14 cellular contexts compared by ENCODE assay signal in the genomic region with DNA sequence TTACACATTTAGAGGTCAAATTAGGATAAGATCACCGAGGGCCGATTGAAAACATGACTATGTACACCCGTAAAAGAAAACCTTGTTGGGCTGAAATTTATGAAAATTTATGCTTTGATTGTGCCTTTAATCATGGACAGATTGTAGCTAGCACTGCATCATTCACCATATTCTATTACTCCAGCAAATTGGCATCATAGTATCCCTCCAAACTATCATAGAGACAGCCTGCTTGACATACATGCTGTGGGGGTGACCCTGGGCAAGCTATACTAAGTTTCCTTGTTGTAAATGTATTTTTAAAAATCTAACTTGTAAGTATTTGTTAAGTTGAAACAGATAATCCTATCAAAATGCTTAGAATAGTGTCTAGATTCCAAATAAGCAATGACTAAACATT.
DNase-seq lines count a peak whose midpoint lies in the region; ATAC-seq and TF ChIP-seq lines count a peak whose summit lies in the region.
"Had no signal": no experiment of that assay in that cellular context is flagged by ENCODE, and none has a peak within 500 bp of the region (broad histone marks: within the 10 kb centered on the region; RNA-seq: fewer than 3 reads in every experiment).

No MANE protein-coding gene starts in this region.

- H3K4me3 Mint-ChIP-seq in activated B cell treated with CpG ODN at 0.5 μM for 24 hours (no peak overlapping the region), mesothelial cell of epicardium (no peak overlapping the region)

- no peaks in the 10 kb centered on the region for H3K9me3 ChIP-seq in A673 (ENCODE audit: low read depth, low read length, poor library complexity, severe bottlenecking)
- H3K9me3 ChIP-seq in DOHH2 (ENCODE audit: control insufficient read depth, insufficient read depth, low read length), result no peaks in the 10 kb centered on the region
- no peaks in the 10 kb centered on the region for H3K9me3 ChIP-seq in osteoblast (ENCODE audit: low read depth, low read length)
- H3K9me3 ChIP-seq: lower lobe of right lung, Peyer's patch had no signal

- TF ChIP-seq CTCF in A673 (conservative IDR thresholded peaks at IDR 0.05; ENCODE audit: low read depth, low read length) (no peak), DOHH2 (IDR thresholded peaks at IDR 0.05; ENCODE audit: low read depth, low read length, poor library complexity, severe bottlenecking) (no peak), activated B cell treated with CpG ODN at 0.5 μM for 24 hours (IDR thresholded peaks at IDR 0.05) (no peak), mesothelial cell of epicardium (IDR thresholded peaks at IDR 0.05; ENCODE audit: unreplicated experiment) (no peak), osteoblast (IDR thresholded peaks at IDR 0.05; ENCODE audit: extremely low read depth, low read depth, low read length) (no peak)

- H3K27ac Mint-ChIP-seq in activated B cell treated with CpG ODN at 0.5 μM for 24 hours (peak overlapping the region; percentile 66), mesothelial cell of epicardium (peak overlapping the region; percentile 73)

- H3K4me3 ChIP-seq in A673 (ENCODE audit: low read depth, low read length, poor library complexity, severe bottlenecking) (no peak overlapping the region), DOHH2 (ENCODE audit: low read length) (0 out of 2 replicates have a peak overlapping the region, but pooled peaks have one; percentile 75), osteoblast (ENCODE audit: insufficient read depth, low read length) (no peak overlapping the region)
- H3K4me3 ChIP-seq: lower lobe of right lung, Peyer's patch had no signal

- no TSS peak for BruUV-seq in A673 (replicated peaks; lab: Mats Ljungman, UMichigan)

- DNase-seq in A673 (ENCODE audit: low spot score), result no peak
- no peak for DNase-seq in activated B cell treated with CpG ODN at 0.5 μM for 24 hours
- no peak for DNase-seq in mesothelial cell of epicardium (ENCODE audit: low spot score in 2 of 2, unreplicated experiment in 2 of 2)
- DNase-seq in osteoblast (ENCODE audit: insufficient read length, low spot score, missing footprints), result no peak
- DNase-seq in caudate nucleus (lab: John Stamatoyannopoulos, UW), result no peak
- DNase-seq in EL, result no peak
- DNase-seq in amygdala (lab: John Stamatoyannopoulos, UW), result no peak
- DNase-seq: COR-L47, lower lobe of right lung, MV-4-11, NCI-H446, Peyer's patch, posterior cingulate gyrus had no signal

- no peaks in the 10 kb centered on the region for H3K27me3 Mint-ChIP-seq in activated B cell treated with CpG ODN at 0.5 μM for 24 hours
- H3K27me3 Mint-ChIP-seq in mesothelial cell of epicardium (ENCODE audit: low read depth), result no peaks in the 10 kb centered on the region

- H3K27me3 ChIP-seq in A673 (replicated peaks; ENCODE audit: insufficient read depth, low read depth, low read length, poor library complexity) (no peaks in the 10 kb centered on the region), DOHH2 (ENCODE audit: control insufficient read depth, low read length) (no peaks in the 10 kb centered on the region), osteoblast (ENCODE audit: insufficient read depth, low read length) (no peaks in the 10 kb centered on the region)
- H3K27me3 ChIP-seq: Peyer's patch had no signal

- peaks cover 9% of the 10 kb centered on the region for H3K36me3 Mint-ChIP-seq in activated B cell treated with CpG ODN at 0.5 μM for 24 hours (ENCODE audit: low read depth)
- H3K36me3 Mint-ChIP-seq in mesothelial cell of epicardium, result no peaks in the 10 kb centered on the region

- peak overlapping the region; percentile 88 for H3K4me2 ChIP-seq in DOHH2 (ENCODE audit: low read length)
- H3K4me2 ChIP-seq in osteoblast (ENCODE audit: insufficient read depth, low read length), result no peak overlapping the region

- no peaks in the 10 kb centered on the region for H4K20me1 ChIP-seq in DOHH2 (ENCODE audit: control insufficient read depth, insufficient read depth, low read depth, low read length)
- H4K20me1 ChIP-seq in osteoblast (ENCODE audit: insufficient read depth, low read length), result no peaks in the 10 kb centered on the region

- no peaks in the 10 kb centered on the region for H3K79me2 ChIP-seq in DOHH2 (ENCODE audit: control insufficient read depth, low read length)
- H3K79me2 ChIP-seq in osteoblast (ENCODE audit: insufficient read depth, low read length), result no peaks in the 10 kb centered on the region

- H3F3A ChIP-seq in DOHH2 (ENCODE audit: control insufficient read depth, insufficient read depth), result peaks cover 27% of the 10 kb centered on the region

- peaks cover 34% of the 10 kb centered on the region for H3K4me1 Mint-ChIP-seq in activated B cell treated with CpG ODN at 0.5 μM for 24 hours
- peaks cover 38% of the 10 kb centered on the region for H3K4me1 Mint-ChIP-seq in mesothelial cell of epicardium

- ATAC-seq in activated B cell treated with CpG ODN at 0.5 μM for 24 hours (ENCODE audit: low read depth), result no peak
- ATAC-seq: lower lobe of right lung had no signal

- POLR2A ChIA-PET in A673 (lab: Charles Lee; ENCODE audit: low non-redundant PET), result interaction anchor here (2.0 kb wide), 1 partner anchor 66 kb away, joined by 12 read pairs; a partner anchor contains a TSS
- POLR2A ChIA-PET in activated B cell treated with CpG ODN at 0.5 μM for 24 hours (lab: Charles Lee), result interaction anchor here (0.6 to 20.1 kb wide), 16 partner anchors 6 to 1682 kb away, joined by 3 to 1229 read pairs (median 16); a partner anchor contains a TSS

- CTCF ChIA-PET in A673 (lab: Charles Lee) (no interaction called here), activated B cell treated with CpG ODN at 0.5 μM for 24 hours (lab: Charles Lee) (no interaction called here)

- intact Hi-C loops in A673 (cut with micrococcal nuclease; ENCODE audit: unreplicated experiment) (no loop called here), activated B cell treated with CpG ODN at 0.5 μM for 24 hours (cut with micrococcal nuclease) (loop anchor here (1.0 to 10.0 kb wide), 11 partner anchors 7 to 1945 kb away; a partner anchor contains a TSS)

- H3K27ac ChIP-seq in A673 (ENCODE audit: low read depth, low read length, poor library complexity, severe bottlenecking) (peak overlapping the region; percentile 87), DOHH2 (ENCODE audit: low read depth, low read length) (peak overlapping the region; percentile 87), osteoblast (ENCODE audit: low read depth, low read length) (no peak overlapping the region), caudate nucleus (ENCODE audit: low read depth, low read length) (no peak overlapping the region)

- no peaks in the 10 kb centered on the region for H3K36me3 ChIP-seq in A673 (ENCODE audit: insufficient read depth, low read length, poor library complexity, severe bottlenecking)
- no peaks in the 10 kb centered on the region; the same call in 1 of the 2 replicates for H3K36me3 ChIP-seq in DOHH2 (ENCODE audit: control insufficient read depth, low read length)
- H3K36me3 ChIP-seq in osteoblast (ENCODE audit: insufficient read depth, low read length), result no peaks in the 10 kb centered on the region
- H3K36me3 ChIP-seq: lower lobe of right lung, Peyer's patch had no signal

- no peaks in the 10 kb centered on the region for H3K9me2 ChIP-seq in DOHH2 (replicated peaks; ENCODE audit: control insufficient read depth, low read length)

- H3K4me1 ChIP-seq in A673 (ENCODE audit: insufficient read depth, low read length, poor library complexity, severe bottlenecking) (peaks cover 13% of the 10 kb centered on the region), DOHH2 (ENCODE audit: control insufficient read depth, low read length) (peaks cover 53% of the 10 kb centered on the region), osteoblast (ENCODE audit: insufficient read depth, low read length) (peaks cover 5% of the 10 kb centered on the region)
- H3K4me1 ChIP-seq: Peyer's patch had no signal

- no peak overlapping the region for H2AFZ ChIP-seq in osteoblast (ENCODE audit: low read length)

- H3K9me3 Mint-ChIP-seq in activated B cell treated with CpG ODN at 0.5 μM for 24 hours (peaks cover 2% of the 10 kb centered on the region), mesothelial cell of epicardium (no peaks in the 10 kb centered on the region)

Comparison
In these comparisons a context has a peak if more than half of its experiments do, and no peak if none do; other contexts are left out.
1. H3K27ac ChIP-seq: peak in A673 (single experiment) and DOHH2 (single experiment); none in osteoblast (single experiment) and caudate nucleus (single experiment).